ENCODE assay signal across 1 cellular context in the genomic region with DNA sequence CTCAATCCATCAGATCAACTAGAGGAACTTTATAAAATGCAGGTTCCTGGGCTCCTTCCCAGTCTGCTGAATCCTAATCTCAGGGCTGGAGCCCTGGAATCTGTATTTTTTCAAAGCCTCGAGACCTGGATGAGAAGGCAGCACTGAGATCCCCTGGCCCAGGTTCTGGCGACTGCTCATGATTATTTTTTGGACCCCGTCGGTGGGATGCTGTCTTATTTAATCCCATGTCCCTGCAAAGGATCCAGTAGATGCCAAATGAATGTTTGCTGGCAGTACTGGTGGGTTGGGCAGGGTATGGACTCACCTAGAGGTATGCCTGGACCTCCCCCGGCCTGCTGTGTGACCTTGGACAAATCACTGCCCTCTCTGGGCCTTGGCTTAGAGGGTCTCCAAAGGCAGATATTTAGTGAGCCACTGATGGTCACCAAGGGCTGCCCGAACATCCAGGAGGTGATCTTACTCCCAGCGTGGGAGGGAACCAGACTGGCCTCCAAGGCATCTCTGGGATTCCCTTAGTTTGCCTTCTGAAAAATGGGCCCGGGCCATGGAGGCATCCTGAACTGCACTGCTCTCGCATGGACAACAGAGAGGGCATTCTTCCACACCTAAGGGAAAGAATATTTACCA.
TF ChIP-seq lines count a peak whose summit lies in the region.

No MANE protein-coding gene starts in this region.

TF ChIP-seq in HCT116, 20 proteins besides CTCF, POLR2A, EP300 and RAD21 (continued from another document):
- TF ChIP-seq ZBTB33 (IDR thresholded peaks at IDR 0.05; ENCODE audit: extremely low read depth, insufficient replicate concordance, low read length): no peak
- no peak for TF ChIP-seq TCF7L2 (IDR thresholded peaks at IDR 0.05; ENCODE audit: borderline replicate concordance, extremely low read depth, insufficient read depth, insufficient read length)
- TF ChIP-seq YY1 (IDR thresholded peaks at IDR 0.05; ENCODE audit: extremely low read depth, insufficient replicate concordance, low read depth, low read length): no peak
TF ChIP-seq in HCT116: peak in this region for 0.
